24 cellular contexts compared by ENCODE assay signal in the genomic region with DNA sequence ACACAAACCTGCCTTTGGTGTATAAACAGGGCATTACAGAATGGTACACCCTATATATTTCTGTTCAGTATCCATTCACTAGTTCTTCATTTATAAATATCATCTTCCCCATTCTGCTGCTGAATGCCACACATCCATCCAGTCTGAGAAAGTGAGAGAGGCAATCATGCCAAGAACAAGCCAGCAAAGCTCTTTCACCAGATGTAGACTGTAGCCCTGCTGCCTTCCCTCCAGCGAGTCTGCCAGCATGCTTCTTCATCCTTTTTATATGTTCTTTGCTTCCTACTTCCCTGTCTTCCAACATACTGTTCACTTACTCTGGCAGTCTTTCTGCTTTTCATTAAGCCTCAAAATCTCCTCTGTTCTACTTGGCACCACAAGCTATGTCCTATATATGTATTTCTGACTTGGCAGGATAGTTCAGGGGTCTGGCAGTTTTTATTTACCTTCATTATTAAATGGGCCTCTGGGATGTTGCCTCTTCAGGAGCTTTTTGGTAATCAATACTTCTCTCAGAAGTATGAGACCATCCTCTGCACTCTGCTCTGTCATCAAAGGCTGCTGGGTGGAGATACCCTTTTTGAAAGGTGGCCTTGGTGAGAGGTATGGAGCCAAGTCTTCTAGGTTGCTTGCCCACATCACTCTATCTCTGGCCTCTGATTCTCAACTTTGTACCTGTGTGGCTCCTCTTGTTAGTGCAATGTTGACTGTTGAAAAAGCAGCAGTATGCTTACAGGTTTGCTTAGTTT. TPM values are rescaled to one million over a fixed set of nuclear protein-coding genes. Genes with fewer than 3 reads are reported as not detected.
DNase-seq lines count a peak whose midpoint lies in the region; ATAC-seq and TF ChIP-seq lines count a peak whose summit lies in the region.
"Had no signal": no experiment of that assay in that cellular context is flagged by ENCODE, and none has a peak within 500 bp of the region (broad histone marks: within the 10 kb centered on the region; RNA-seq: fewer than 3 reads in every experiment).

No MANE protein-coding gene starts in this region.

- no peak overlapping the region for H3K4me3 ChIP-seq in OCI-LY1 (ENCODE audit: low read depth, low read length, poor library complexity, severe bottlenecking)
- no peak overlapping the region for H3K4me3 ChIP-seq in hepatocyte
- H3K4me3 ChIP-seq: A549, HAP-1, PC-9, SJSA1 had no signal

- no peaks in the 10 kb centered on the region for H3K9me3 Mint-ChIP-seq in stimulated activated naive CD8-positive, alpha-beta T cell treated with anti-CD3 and anti-CD28 coated beads, Interleukin-15, Interleukin-2, amounts not matched to agents 100 ng/mL and 50 ng/mL, for 24 hours
- H3K9me3 Mint-ChIP-seq in stimulated activated naive CD8-positive, alpha-beta T cell treated with anti-CD3 and anti-CD28 coated beads, Interleukin-15, amount 100 ng/mL, for 72 hours: no peaks in the 10 kb centered on the region
- no peaks in the 10 kb centered on the region for H3K9me3 Mint-ChIP-seq in type B pancreatic cell
- H3K9me3 Mint-ChIP-seq: CD8-positive, alpha-beta memory T cell had no signal

- no peak overlapping the region for H2AFZ ChIP-seq in OCI-LY1 (ENCODE audit: low read length)
- H2AFZ ChIP-seq in hepatocyte: no peak overlapping the region
- H2AFZ ChIP-seq: PC-9 had no signal

- peak overlapping the region; percentile 4 for H3K27ac ChIP-seq in OCI-LY1 (ENCODE audit: low read depth, low read length, poor library complexity, severe bottlenecking)
- peak overlapping the region; percentile 35 for H3K27ac ChIP-seq in hepatocyte
- H3K27ac ChIP-seq: C4-2B, PC-9, SJSA1 had no signal

- ATAC-seq in stimulated activated naive CD8-positive, alpha-beta T cell treated with anti-CD3 and anti-CD28 coated beads, Interleukin-15, amount 100 ng/mL, for 72 hours: no peak
- ATAC-seq in GM19351 (IDR thresholded peaks at IDR 0.05; ENCODE audit: unreplicated experiment): no peak
- ATAC-seq in HG03039 (IDR thresholded peaks at IDR 0.05; ENCODE audit: unreplicated experiment): no peak
- ATAC-seq: A549, Right ventricle myocardium inferior had no signal

- 88% methylated on average over 1 of the region's 1 CpG for WGBS in hepatocyte (ENCODE audit: low lambda C conversion rate, missing lambda C conversion rate)

- no peaks in the 10 kb centered on the region for H3K27me3 ChIP-seq in OCI-LY1 (ENCODE audit: insufficient read depth, low read length)
- no peaks in the 10 kb centered on the region for H3K27me3 ChIP-seq in hepatocyte
- H3K27me3 ChIP-seq: SJSA1 had no signal

- no peaks in the 10 kb centered on the region for H3F3A ChIP-seq in OCI-LY1 (ENCODE audit: insufficient read depth, low read length)

- TF ChIP-seq CTCF in OCI-LY1 (IDR thresholded peaks at IDR 0.05; ENCODE audit: low read length) (no peak), hepatocyte (IDR thresholded peaks at IDR 0.05; ENCODE audit: poor library complexity) (no peak), type B pancreatic cell (conservative IDR thresholded peaks at IDR 0.05) (no peak)

- H3K27me3 Mint-ChIP-seq in stimulated activated naive CD8-positive, alpha-beta T cell treated with anti-CD3 and anti-CD28 coated beads, Interleukin-15, Interleukin-2, amounts not matched to agents 100 ng/mL and 50 ng/mL, for 24 hours: no peaks in the 10 kb centered on the region
- no peaks in the 10 kb centered on the region for H3K27me3 Mint-ChIP-seq in stimulated activated naive CD8-positive, alpha-beta T cell treated with anti-CD3 and anti-CD28 coated beads, Interleukin-15, amount 100 ng/mL, for 72 hours
- no peaks in the 10 kb centered on the region for H3K27me3 Mint-ChIP-seq in type B pancreatic cell

- no peak overlapping the region for H3K4me2 ChIP-seq in OCI-LY1 (ENCODE audit: low read length)
- no peak overlapping the region for H3K4me2 ChIP-seq in hepatocyte
- H3K4me2 ChIP-seq: A549, PC-9 had no signal

- H3K9me3 ChIP-seq in OCI-LY1 (ENCODE audit: low read length) (no peaks in the 10 kb centered on the region), hepatocyte (ENCODE audit: low read depth) (no peaks in the 10 kb centered on the region)
- H3K9me3 ChIP-seq: A549, HAP-1, SJSA1 had no signal

- H3K4me1 Mint-ChIP-seq in stimulated activated naive CD8-positive, alpha-beta T cell treated with anti-CD3 and anti-CD28 coated beads, Interleukin-15, Interleukin-2, amounts not matched to agents 100 ng/mL and 50 ng/mL, for 24 hours (ENCODE audit: low read depth): peaks cover 18% of the 10 kb centered on the region
- H3K4me1 Mint-ChIP-seq in stimulated activated naive CD8-positive, alpha-beta T cell treated with anti-CD3 and anti-CD28 coated beads, Interleukin-15, amount 100 ng/mL, for 72 hours: peaks cover 14% of the 10 kb centered on the region
- peaks cover 11% of the 10 kb centered on the region for H3K4me1 Mint-ChIP-seq in type B pancreatic cell (ENCODE audit: unreplicated experiment)

- peaks cover 22% of the 10 kb centered on the region for H3K36me3 Mint-ChIP-seq in stimulated activated naive CD8-positive, alpha-beta T cell treated with anti-CD3 and anti-CD28 coated beads, Interleukin-15, Interleukin-2, amounts not matched to agents 100 ng/mL and 50 ng/mL, for 24 hours (ENCODE audit: low read depth)
- peaks cover 22% of the 10 kb centered on the region for H3K36me3 Mint-ChIP-seq in type B pancreatic cell

- H3K9me2 ChIP-seq in OCI-LY1 (ENCODE audit: low read depth, low read length): no peaks in the 10 kb centered on the region
- H3K9me2 ChIP-seq in hepatocyte (replicated peaks; ENCODE audit: insufficient read depth): no peaks in the 10 kb centered on the region

- H4K20me1 ChIP-seq in OCI-LY1 (ENCODE audit: insufficient read depth, low read length) (no peaks in the 10 kb centered on the region), hepatocyte (ENCODE audit: insufficient read depth, poor library complexity, severe bottlenecking) (no peaks in the 10 kb centered on the region)

- peak overlapping the region; percentile 21 for H3K27ac Mint-ChIP-seq in stimulated activated naive CD8-positive, alpha-beta T cell treated with anti-CD3 and anti-CD28 coated beads, Interleukin-15, Interleukin-2, amounts not matched to agents 100 ng/mL and 50 ng/mL, for 24 hours
- H3K27ac Mint-ChIP-seq in stimulated activated naive CD8-positive, alpha-beta T cell treated with anti-CD3 and anti-CD28 coated beads, Interleukin-15, amount 100 ng/mL, for 72 hours: no peak overlapping the region
- peak overlapping the region; percentile 1 for H3K27ac Mint-ChIP-seq in type B pancreatic cell

- no peak for DNase-seq in stimulated activated naive CD8-positive, alpha-beta T cell treated with anti-CD3 and anti-CD28 coated beads, Interleukin-15, amount 100 ng/mL, for 72 hours
- DNase-seq in hepatocyte (ENCODE audit: low spot score): no peak
- no peak for DNase-seq in type B pancreatic cell (ENCODE audit: extremely low spot score, unreplicated experiment)
- no peak for DNase-seq in DMS53 treated with DMSO at 0.1 percent for 48 hours (lab: John Stamatoyannopoulos, UW; ENCODE audit: unreplicated experiment)
- DNase-seq: AML-193; CD8-positive, alpha-beta memory T cell; GOT3; NCI-H1092 treated with DMSO at 0.1 percent for 48 hours; NCI-H1436; NCI-H187; NCI-H2107; NCI-H524 treated with DMSO at 0.1 percent for 48 hours; NCI-H774; PC-9 had no signal

- H3K4me3 Mint-ChIP-seq in stimulated activated naive CD8-positive, alpha-beta T cell treated with anti-CD3 and anti-CD28 coated beads, Interleukin-15, Interleukin-2, amounts not matched to agents 100 ng/mL and 50 ng/mL, for 24 hours: no peak overlapping the region
- no peak overlapping the region for H3K4me3 Mint-ChIP-seq in stimulated activated naive CD8-positive, alpha-beta T cell treated with anti-CD3 and anti-CD28 coated beads, Interleukin-15, amount 100 ng/mL, for 72 hours
- H3K4me3 Mint-ChIP-seq in type B pancreatic cell: no peak overlapping the region
- H3K4me3 Mint-ChIP-seq: CD8-positive, alpha-beta memory T cell had no signal

- peaks cover 28% of the 10 kb centered on the region; the same call in 1 of the 2 replicates for H3K36me3 ChIP-seq in OCI-LY1 (ENCODE audit: insufficient read depth, low read length)
- no peaks in the 10 kb centered on the region for H3K36me3 ChIP-seq in hepatocyte (replicated peaks; ENCODE audit: insufficient read depth, low read depth)

- H3K79me2 ChIP-seq in OCI-LY1 (ENCODE audit: insufficient read depth, low read length) (peaks cover 7% of the 10 kb centered on the region), hepatocyte (peaks cover 7% of the 10 kb centered on the region)

- peaks cover 13% of the 10 kb centered on the region for H3K4me1 ChIP-seq in OCI-LY1 (ENCODE audit: insufficient read depth, low read length, severe bottlenecking)
- no peaks in the 10 kb centered on the region for H3K4me1 ChIP-seq in hepatocyte (ENCODE audit: insufficient read depth)

- H3K9ac ChIP-seq in OCI-LY1 (ENCODE audit: low read length): no peak overlapping the region

RNA-seq across cellular contexts. Expression of gene CHP1, which starts 48.6 kb away (rescaled TPM):
- total RNA-seq in hepatocyte (152 and 163 TPM in 2 replicates), type B pancreatic cell (ENCODE audit: low replicate concordance) (89.6 and 114 TPM in 2 replicates)
- polyA plus RNA-seq in hepatocyte: 30.8 and 39.0 TPM in 2 replicates

RNA-seq across cellular contexts. Expression of gene EXD1, which starts 49.2 kb away (rescaled TPM):
- not detected in 2 replicates for total RNA-seq in hepatocyte
- polyA plus RNA-seq in hepatocyte: not detected in 2 replicates
- not detected in 2 replicates for total RNA-seq in type B pancreatic cell (ENCODE audit: low replicate concordance)
- total RNA-seq: CD8-positive, alpha-beta memory T cell; PC-9; Right ventricle myocardium inferior; RPMI7951; SJSA1 had no signal

RNA-seq across cellular contexts. Expression of gene OIP5, which starts 52.7 kb away (rescaled TPM):
- total RNA-seq in hepatocyte: 1.8 and 11.8 TPM in 2 replicates
- 3.3 and 3.6 TPM in 2 replicates for polyA plus RNA-seq in hepatocyte
- total RNA-seq in type B pancreatic cell (ENCODE audit: low replicate concordance): 7.3 and 15.8 TPM in 2 replicates

RNA-seq across cellular contexts. Expression of gene NUSAP1, which starts 53.0 kb away (rescaled TPM):
- total RNA-seq in hepatocyte (25.9 and 26.6 TPM in 2 replicates), type B pancreatic cell (ENCODE audit: low replicate concordance) (38.8 and 113 TPM in 2 replicates)
- polyA plus RNA-seq in hepatocyte: 20.2 and 29.2 TPM in 2 replicates

Comparison
In these comparisons a context has a peak if more than half of its experiments do, and no peak if none do; other contexts are left out.
1. H3K27ac Mint-ChIP-seq: peak in stimulated activated naive CD8-positive, alpha-beta T cell treated with anti-CD3 and anti-CD28 coated beads, Interleukin-15, Interleukin-2, amounts not matched to agents 100 ng/mL and 50 ng/mL, for 24 hours (single experiment) and type B pancreatic cell (single experiment); none in stimulated activated naive CD8-positive, alpha-beta T cell treated with anti-CD3 and anti-CD28 coated beads, Interleukin-15, amount 100 ng/mL, for 72 hours (0 of 2).